2 cellular contexts compared by ENCODE assay signal in genomic region chr2:113311191-113311590, GRCh38. TPM values are rescaled to one million over a fixed set of nuclear protein-coding genes. Genes with fewer than 3 reads are reported as not detected.
"Had no signal": no experiment of that assay in that cellular context is flagged by ENCODE, and none has a peak within 500 bp of the region (broad histone marks: within the 10 kb centered on the region; RNA-seq: fewer than 3 reads in every experiment).

No MANE protein-coding gene starts in this region.

RNA-seq across cellular contexts. Expression of gene PAX8, which starts 32.5 kb away (rescaled TPM):
- total RNA-seq: chondrocyte, smooth muscle cell had no signal
- polyA plus RNA-seq: smooth muscle cell had no signal
